ENCODE assay signal across 9 cellular contexts in the genomic region with DNA sequence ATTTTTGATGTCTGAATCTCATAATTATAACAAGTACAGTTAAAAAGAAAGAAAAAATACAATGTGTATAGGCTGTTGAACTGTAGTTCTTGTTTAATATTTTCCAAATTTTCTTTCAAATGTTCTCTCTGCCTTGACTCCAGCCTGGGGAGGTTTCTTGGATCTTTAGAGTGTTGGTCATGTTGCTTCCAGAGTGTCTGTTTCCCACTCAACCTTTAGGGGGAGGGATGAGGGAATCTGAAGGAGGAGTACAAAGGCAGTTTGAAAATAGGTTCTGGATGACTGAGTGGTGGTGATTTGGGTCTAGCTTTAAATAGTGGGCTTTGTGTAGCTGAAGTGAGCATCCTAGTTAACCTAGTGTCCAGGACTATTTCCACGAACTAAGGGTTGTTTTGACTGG. TPM values are rescaled to one million over a fixed set of nuclear protein-coding genes. Genes with fewer than 3 reads are reported as not detected.
A peak's percentile ranks its signal among the peaks of the same experiment; 100 is the strongest.
DNase-seq lines count a peak whose midpoint lies in the region; ATAC-seq and TF ChIP-seq lines count a peak whose summit lies in the region.
"Had no signal": no experiment of that assay in that cellular context is flagged by ENCODE, and none has a peak within 500 bp of the region (broad histone marks: within the 10 kb centered on the region; RNA-seq: fewer than 3 reads in every experiment).

No MANE protein-coding gene starts in this region.

- no peak for ATAC-seq in GM21825 (IDR thresholded peaks at IDR 0.05; ENCODE audit: unreplicated experiment)

- H3K27ac ChIP-seq in RWPE1, result no peak overlapping the region

- H3K4me1 Mint-ChIP-seq in osteocyte (ENCODE audit: unreplicated experiment), result peaks cover 40% of the 10 kb centered on the region

- H3K27me3 Mint-ChIP-seq in osteocyte (ENCODE audit: unreplicated experiment), result no peaks in the 10 kb centered on the region

- CTCF ChIA-PET in RWPE1 (lab: Yijun Ruan, JAX), result interaction anchor here (0.7 to 3.9 kb wide), 3 partner anchors 13 to 753 kb away, joined by 3 to 22 read pairs (median 4); no protein-coding TSS in a partner anchor

- POLR2A ChIA-PET in RWPE1 (lab: Yijun Ruan, JAX; ENCODE audit: low non-redundant PET), result no interaction called here

- peak overlapping the region; percentile 100 for H3K27ac Mint-ChIP-seq in osteocyte (ENCODE audit: unreplicated experiment)

- H3K4me3 Mint-ChIP-seq in osteocyte (ENCODE audit: unreplicated experiment), result peak overlapping the region; percentile 100

- no peaks in the 10 kb centered on the region for H3K9me3 Mint-ChIP-seq in osteocyte (ENCODE audit: unreplicated experiment)

- peaks cover 9% of the 10 kb centered on the region for H3K36me3 Mint-ChIP-seq in osteocyte (ENCODE audit: unreplicated experiment)

- H3K4me3 ChIP-seq in fibroblast of pulmonary artery (replicated peaks; ENCODE audit: low read depth, low read length), result peak overlapping the region; percentile 71

- DNase-seq in EL, result peak; percentile 58
- DNase-seq in RWPE1 (ENCODE audit: low spot score), result peak; percentile 74
- peak; percentile 53 for DNase-seq in fibroblast of pulmonary artery (ENCODE audit: low read depth)
- no peak for DNase-seq in osteocyte (ENCODE audit: extremely low spot score, unreplicated experiment)
- no peak for DNase-seq in T1000 (lab: John Stamatoyannopoulos, UW)
- DNase-seq in stimulated activated CD4-positive, alpha-beta T cell treated with anti-CD3 and anti-CD28 coated beads, Interleukin-15, amount 100 ng/mL, for 24 hours, result no peak
- DNase-seq in COLO668 (lab: John Stamatoyannopoulos, UW; ENCODE audit: unreplicated experiment), result no peak

- peak; percentile 39; the same call in 1 of the 2 replicates for TF ChIP-seq CTCF in RWPE1 (conservative IDR thresholded peaks at IDR 0.05; ENCODE audit: low read depth)
- TF ChIP-seq CTCF in fibroblast of pulmonary artery (IDR thresholded peaks at IDR 0.05; ENCODE audit: low read length, missing control alignments), result peak; percentile 57
- TF ChIP-seq CTCF in osteocyte (IDR thresholded peaks at IDR 0.05), result peak; percentile 46

RNA-seq across cellular contexts. Expression of gene CTNND1, which starts 2.0 kb away (rescaled TPM):
- 181 and 183 TPM in 2 replicates for total RNA-seq in osteocyte

RNA-seq across cellular contexts. Expression of gene BTBD18, which starts 11.9 kb away (rescaled TPM):
- total RNA-seq in osteocyte, result not detected in 2 replicates
- total RNA-seq: pulmonary artery endothelial cell had no signal

RNA-seq across cellular contexts. Expression of gene SELENOH, which starts 22.3 kb away (rescaled TPM):
- 103 and 122 TPM in 2 replicates for total RNA-seq in osteocyte

RNA-seq across cellular contexts. Expression of gene TMX2, which starts 51.2 kb away (rescaled TPM):
- total RNA-seq in osteocyte, result 61.9 and 62.2 TPM in 2 replicates

RNA-seq across cellular contexts. Expression of gene MED19, which starts 51.6 kb away (rescaled TPM):
- 18.5 and 20.4 TPM in 2 replicates for total RNA-seq in osteocyte

Comparison
In these comparisons a context has a peak if more than half of its experiments do, and no peak if none do; other contexts are left out.
1. DNase-seq: peak in EL (single experiment), RWPE1 (single experiment) and fibroblast of pulmonary artery (single experiment); none in osteocyte (single experiment), T1000 (single experiment), stimulated activated CD4-positive, alpha-beta T cell treated with anti-CD3 and anti-CD28 coated beads, Interleukin-15, amount 100 ng/mL, for 24 hours (single experiment) and COLO668 (single experiment).
2. Peak in every context shown above with its lines, with median percentiles within 50 percentile points of each other: CTCF ChIP-seq.